In genomic region chr9:12595400-12595799, GRCh38 we compare ENCODE assay signal across 18 cellular contexts.
"Had no signal": no experiment of that assay in that cellular context is flagged by ENCODE, and none has a peak within 500 bp of the region (broad histone marks: within the 10 kb centered on the region; RNA-seq: fewer than 3 reads in every experiment).

No MANE protein-coding gene starts in this region.

- H3K4me3 ChIP-seq: coronary artery, gastrocnemius medialis, mucosa of descending colon, right lobe of liver, suprapubic skin, transverse colon, upper lobe of right lung, uterus had no signal

- ATAC-seq: effector memory CD8-positive, alpha-beta T cell; gastrocnemius medialis; left lobe of liver; mucosa of descending colon; natural killer cell treated with Interleukin-12 subunit alpha and Interleukin-12 subunit beta and Interleukin-15 and Interleukin-18, amount 100 ng/mL, for 72 hours; right lobe of liver; stimulated activated naive B cell treated with anti-CD40 and anti-IgM and Interleukin-4, amounts not matched to agents 10 μg/mL and 1 μg/mL and 100 μg/mL, for 72 hours; upper lobe of right lung had no signal

- DNase-seq: dermis blood vessel endothelial cell; effector memory CD8-positive, alpha-beta T cell; gastrocnemius medialis; mesenchymal stem cell; mucosa of descending colon; naive B cell; right lobe of liver; small intestine; stimulated activated CD4-positive, alpha-beta T cell treated with anti-CD3 and anti-CD28 coated beads, Interleukin-15, amount 100 ng/mL, for 24 hours; stimulated activated CD4-positive, alpha-beta T cell treated with anti-CD3 and anti-CD28 coated beads, Interleukin-2, amount 100 ng/mL, for 48 hours; stimulated activated naive B cell treated with anti-CD40 and anti-IgM and Interleukin-4, amounts not matched to agents 10 μg/mL and 1 μg/mL and 100 μg/mL, for 72 hours; transverse colon; upper lobe of right lung; uterus had no signal
